Comparison of ENCODE assay signal across 30 cellular contexts in genomic region chr1:39681294-39681693, GRCh38. TPM values are rescaled to one million over a fixed set of nuclear protein-coding genes. Genes with fewer than 3 reads are reported as not detected.
"Had no signal": no experiment of that assay in that cellular context is flagged by ENCODE, and none has a peak within 500 bp of the region (broad histone marks: within the 10 kb centered on the region; RNA-seq: fewer than 3 reads in every experiment).

No MANE protein-coding gene starts in this region.

- H3K4me3 ChIP-seq: MG63 had no signal

- H3K9me3 Mint-ChIP-seq: activated CD4-positive, alpha-beta T cell treated with anti-CD3 and anti-CD28 coated beads, Interleukin-2, amount 10 ng/mL, durations not matched to agents 7 days and 5 days; activated T-cell treated with anti-CD3 and anti-CD28 coated beads, Interleukin-2, amount 50 U/mL, for 4 hours; activated T-helper 1 cell treated with anti-CD3 and anti-CD28 coated beads, Interleukin-12 subunit alpha, Interleukin-12 subunit beta, Interleukin-2, Interleukin-4 antibody, amounts not matched to agents 30 ng/mL and 10 ng/mL and 1 ng/mL, durations not matched to agents 14 hours and 24 hours and 36 hours; T-helper 2 cell treated with Interferon-gamma antibody and Interleukin-4, amounts not matched to agents 5 μg/mL and 100 μg/mL, for 36 hours had no signal

- H3K36me3 ChIP-seq: MG63 had no signal

- DNase-seq: activated CD4-positive, alpha-beta T cell treated with anti-CD3 and anti-CD28 coated beads, Interleukin-2, amount 10 ng/mL, durations not matched to agents 7 days and 5 days; activated CD4-positive, alpha-beta T cell treated with anti-CD3 and anti-CD28 coated beads, Interleukin-2, amount 50 U/mL, for 48 hours; activated CD8-positive, alpha-beta memory T cell treated with anti-CD3 and anti-CD28 coated beads, Interleukin-2, amount 50 U/mL, for 4 hours; activated effector memory CD4-positive, alpha-beta T cell treated with Interleukin-2 at 50 U/mL for 16 hours; activated naive CD4-positive, alpha-beta T cell treated with anti-CD3 and anti-CD28 coated beads, Interleukin-2, amount 50 U/mL, for 16 hours; activated T-cell treated with anti-CD3 and anti-CD28 coated beads for 4 hours; activated T-cell treated with anti-CD3 and anti-CD28 coated beads, Interleukin-2, amount 50 U/mL, for 4 hours; anterior cingulate cortex; caudate nucleus; cerebellar nuclear complex; Kasumi-1; MG63; MV-4-11; NCI-H1092; NCI-H1436 treated with DMSO at 0.1 percent for 48 hours; NCI-H1694 treated with DMSO at 0.1 percent for 48 hours; NCI-H2029; NCI-H345; NCI-H524 treated with DMSO at 0.1 percent for 48 hours; SIG-M5; SW 1271 had no signal

- H3K27ac Mint-ChIP-seq: activated CD4-positive, alpha-beta T cell treated with anti-CD3 and anti-CD28 coated beads, Interleukin-2, amount 10 ng/mL, durations not matched to agents 7 days and 5 days; activated T-helper 1 cell treated with anti-CD3 and anti-CD28 coated beads, Interleukin-12 subunit alpha, Interleukin-12 subunit beta, Interleukin-2, Interleukin-4 antibody, amounts not matched to agents 30 ng/mL and 10 ng/mL and 1 ng/mL, durations not matched to agents 14 hours and 24 hours and 36 hours; brain; T-helper 2 cell treated with Interferon-gamma antibody and Interleukin-4, amounts not matched to agents 5 μg/mL and 100 μg/mL, for 36 hours had no signal

- ATAC-seq: activated T-cell treated with anti-CD3 and anti-CD28 coated beads, Interleukin-2, amount 50 U/mL, for 4 hours; Panc1 had no signal

- H3K9me3 ChIP-seq: MG63 had no signal

- H3K4me3 Mint-ChIP-seq: activated CD4-positive, alpha-beta T cell treated with anti-CD3 and anti-CD28 coated beads, Interleukin-2, amount 10 ng/mL, durations not matched to agents 7 days and 5 days; activated T-cell treated with anti-CD3 and anti-CD28 coated beads, Interleukin-2, amount 50 U/mL, for 4 hours; activated T-helper 1 cell treated with anti-CD3 and anti-CD28 coated beads, Interleukin-12 subunit alpha, Interleukin-12 subunit beta, Interleukin-2, Interleukin-4 antibody, amounts not matched to agents 30 ng/mL and 10 ng/mL and 1 ng/mL, durations not matched to agents 14 hours and 24 hours and 36 hours; brain; T-helper 2 cell treated with Interferon-gamma antibody and Interleukin-4, amounts not matched to agents 5 μg/mL and 100 μg/mL, for 36 hours had no signal

RNA-seq across cellular contexts. Expression of gene NT5C1A, which starts 9.4 kb away (rescaled TPM):
- total RNA-seq: activated CD4-positive, alpha-beta T cell treated with anti-CD3 and anti-CD28 coated beads, Interleukin-2, amount 10 ng/mL, durations not matched to agents 7 days and 5 days; activated T-cell treated with anti-CD3 and anti-CD28 coated beads, Interleukin-2, amount 50 U/mL, for 4 hours; bronchial epithelial cell; NCI-H460; RPMI7951 had no signal

RNA-seq across cellular contexts. Expression of gene HEYL, which starts 41.9 kb away (rescaled TPM):
- total RNA-seq: activated CD4-positive, alpha-beta T cell treated with anti-CD3 and anti-CD28 coated beads, Interleukin-2, amount 10 ng/mL, durations not matched to agents 7 days and 5 days; bronchial epithelial cell; RPMI7951; SK-MEL-5; T-helper 1 cell treated with Interleukin-12 subunit alpha and Interleukin-12 subunit beta and Interleukin-4 antibody, amounts not matched to agents 30 ng/mL and 1 ng/mL, for 36 hours had no signal
